19 cellular contexts compared by ENCODE assay signal in genomic region chr7:55484834-55485233, GRCh38.
A peak's percentile ranks its signal among the peaks of the same experiment; 100 is the strongest.
DNase-seq lines count a peak whose midpoint lies in the region; ATAC-seq and TF ChIP-seq lines count a peak whose summit lies in the region.
"Had no signal": no experiment of that assay in that cellular context is flagged by ENCODE, and none has a peak within 500 bp of the region (broad histone marks: within the 10 kb centered on the region; RNA-seq: fewer than 3 reads in every experiment).

No MANE protein-coding gene starts in this region.

- POLR2A ChIA-PET in activated CD4-positive, alpha-beta T cell treated with anti-CD3 and anti-CD28 coated beads for 36 hours (lab: Charles Lee), result interaction anchor here (0.6 kb wide), 1 partner anchor 49 kb away, joined by 3 read pairs; no protein-coding TSS in a partner anchor
- POLR2A ChIA-PET in CD4-positive, alpha-beta T cell (lab: Charles Lee), result interaction anchor here (0.8 to 1.4 kb wide), 3 partner anchors 16 to 64 kb away, joined by 3 read pairs; no protein-coding TSS in a partner anchor
- POLR2A ChIA-PET in T-cell (lab: Charles Lee), result no interaction called here

- CTCF ChIA-PET in activated CD4-positive, alpha-beta T cell treated with anti-CD3 and anti-CD28 coated beads for 36 hours (lab: Charles Lee), result interaction anchor here (0.7 to 1.2 kb wide), 3 partner anchors 19 to 51 kb away, joined by 3 to 4 read pairs (median 3); no protein-coding TSS in a partner anchor
- CTCF ChIA-PET in CD4-positive, alpha-beta T cell (lab: Charles Lee), result no interaction called here
- CTCF ChIA-PET in T-cell (lab: Charles Lee), result no interaction called here

- no peak overlapping the region for H3K4me3 ChIP-seq in ascending aorta
- H3K4me3 ChIP-seq: BLaER1, heart left ventricle, right atrium auricular region, upper lobe of left lung had no signal

- H3K4me1 Mint-ChIP-seq in activated CD4-positive, alpha-beta T cell treated with anti-CD3 and anti-CD28 coated beads for 36 hours, result peaks cover 74% of the 10 kb centered on the region
- H3K4me1 Mint-ChIP-seq in CD4-positive, alpha-beta T cell (ENCODE audit: low read depth), result peaks cover 84% of the 10 kb centered on the region
- peaks cover 67 to 93% (median 72%) of the 10 kb centered on the region in 3 donors for H3K4me1 Mint-ChIP-seq in T-cell
- peaks cover 29% of the 10 kb centered on the region for H3K4me1 Mint-ChIP-seq in memory B cell

- H3K27ac ChIP-seq in CD4-positive, alpha-beta T cell (ENCODE audit: low read depth, low read length), result peak overlapping the region; percentile 36
- no peak overlapping the region for H3K27ac ChIP-seq in ascending aorta
- no peak overlapping the region for H3K27ac ChIP-seq in substantia nigra (ENCODE audit: low read depth, low read length, poor library complexity, severe bottlenecking)
- H3K27ac ChIP-seq: BLaER1, heart left ventricle, right atrium auricular region, upper lobe of left lung had no signal

- no peaks in the 10 kb centered on the region for H3K9me3 Mint-ChIP-seq in activated CD4-positive, alpha-beta T cell treated with anti-CD3 and anti-CD28 coated beads for 36 hours (ENCODE audit: low read depth)
- no peaks in the 10 kb centered on the region for H3K9me3 Mint-ChIP-seq in CD4-positive, alpha-beta T cell
- no peaks in the 10 kb centered on the region for H3K9me3 Mint-ChIP-seq in T-cell
- H3K9me3 Mint-ChIP-seq in memory B cell, result no peaks in the 10 kb centered on the region

- no peak for DNase-seq in activated CD4-positive, alpha-beta T cell treated with anti-CD3 and anti-CD28 coated beads for 36 hours
- no peak for DNase-seq in activated CD4-positive, alpha-beta T cell treated with anti-CD3 and anti-CD28 coated beads, Interleukin-2, amount 50 U/mL, for 1 hour
- no peak for DNase-seq in CD4-positive, alpha-beta T cell
- DNase-seq in T-cell (peak in 1 of 34 experiments; percentile 8), memory B cell (ENCODE audit: low spot score in 2 of 2) (no peak), NCI-H524 (lab: John Stamatoyannopoulos, UW) (no peak), ascending aorta (ENCODE audit: low spot score in 2 of 2) (no peak), substantia nigra (lab: John Stamatoyannopoulos, UW) (no peak)
- DNase-seq: EL, heart left ventricle, KBM-7, left cardiac atrium, mesendoderm, NCI-H1694 treated with DMSO at 0.1 percent for 48 hours, NCI-H2171 treated with DMSO at 0.1 percent for 48 hours, NCI-H69, upper lobe of left lung had no signal

- H3K9me3 ChIP-seq in CD4-positive, alpha-beta T cell (ENCODE audit: control insufficient read depth, low read length), result no peaks in the 10 kb centered on the region
- no peaks in the 10 kb centered on the region for H3K9me3 ChIP-seq in ascending aorta
- H3K9me3 ChIP-seq: BLaER1, heart left ventricle, right atrium auricular region, upper lobe of left lung had no signal

- intact Hi-C loops in activated CD4-positive, alpha-beta T cell treated with anti-CD3 and anti-CD28 coated beads for 36 hours (cut with DNase I, micrococcal nuclease), result no loop called here
- intact Hi-C loops in CD4-positive, alpha-beta T cell (cut with DNase I, micrococcal nuclease), result no loop called here
- intact Hi-C loops in ascending aorta (cut with DNase I), result no loop called here

- ATAC-seq in activated CD4-positive, alpha-beta T cell treated with anti-CD3 and anti-CD28 coated beads for 36 hours, result no peak
- ATAC-seq in CD4-positive, alpha-beta T cell (ENCODE audit: poor library complexity), result no peak
- ATAC-seq in T-cell (replicated peaks in 1 of 4), result no peak
- no peak for ATAC-seq in memory B cell (ENCODE audit: low read depth)
- ATAC-seq: heart left ventricle, left cardiac atrium had no signal

- peaks cover 10 to 18% of the 10 kb centered on the region in 2 donors for H3K36me3 ChIP-seq in ascending aorta

- no peaks in the 10 kb centered on the region for H3K27me3 ChIP-seq in CD4-positive, alpha-beta T cell (ENCODE audit: control insufficient read depth, insufficient read depth, low read length)
- H3K27me3 ChIP-seq in ascending aorta, result no peaks in the 10 kb centered on the region
- H3K27me3 ChIP-seq: BLaER1, heart left ventricle, right atrium auricular region, upper lobe of left lung had no signal

- no peak overlapping the region for H3K4me3 Mint-ChIP-seq in activated CD4-positive, alpha-beta T cell treated with anti-CD3 and anti-CD28 coated beads for 36 hours
- no peak overlapping the region for H3K4me3 Mint-ChIP-seq in CD4-positive, alpha-beta T cell
- H3K4me3 Mint-ChIP-seq in T-cell, result no peak overlapping the region
- H3K4me3 Mint-ChIP-seq in memory B cell, result no peak overlapping the region

- no peaks in the 10 kb centered on the region for H3K4me1 ChIP-seq in ascending aorta
- H3K4me1 ChIP-seq: right atrium auricular region, upper lobe of left lung had no signal

- no peaks in the 10 kb centered on the region for H3K27me3 Mint-ChIP-seq in activated CD4-positive, alpha-beta T cell treated with anti-CD3 and anti-CD28 coated beads for 36 hours
- H3K27me3 Mint-ChIP-seq in CD4-positive, alpha-beta T cell, result no peaks in the 10 kb centered on the region
- no peaks in the 10 kb centered on the region for H3K27me3 Mint-ChIP-seq in T-cell
- no peaks in the 10 kb centered on the region for H3K27me3 Mint-ChIP-seq in memory B cell

- peak overlapping the region; percentile 56 for H3K27ac Mint-ChIP-seq in activated CD4-positive, alpha-beta T cell treated with anti-CD3 and anti-CD28 coated beads for 36 hours
- peak overlapping the region; percentile 70 for H3K27ac Mint-ChIP-seq in CD4-positive, alpha-beta T cell
- peak overlapping the region; percentile 66 to 74 for H3K27ac Mint-ChIP-seq in T-cell
- H3K27ac Mint-ChIP-seq in memory B cell, result peak overlapping the region; percentile 77

- no peak for TF ChIP-seq CTCF in CD4-positive, alpha-beta T cell (IDR thresholded peaks at IDR 0.05)
- no peak for TF ChIP-seq CTCF in ascending aorta (IDR thresholded peaks at IDR 0.05)

- H3K36me3 Mint-ChIP-seq in activated CD4-positive, alpha-beta T cell treated with anti-CD3 and anti-CD28 coated beads for 36 hours (ENCODE audit: low read depth), result peaks cover 51% of the 10 kb centered on the region
- H3K36me3 Mint-ChIP-seq in CD4-positive, alpha-beta T cell (ENCODE audit: low read depth), result peaks cover 71% of the 10 kb centered on the region
- H3K36me3 Mint-ChIP-seq in T-cell (peaks cover 67% of the 10 kb centered on the region), memory B cell (peaks cover 51% of the 10 kb centered on the region)

Comparison
In these comparisons a context has a peak if more than half of its experiments do, and no peak if none do; other contexts are left out.
1. POLR2A ChIA-PET loops: an anchor here in activated CD4-positive, alpha-beta T cell treated with anti-CD3 and anti-CD28 coated beads for 36 hours (0.6 kb wide) and CD4-positive, alpha-beta T cell (0.8 to 1.4 kb wide); none called in T-cell.